Comparison of ENCODE assay signal across 20 cellular contexts in the genomic region with DNA sequence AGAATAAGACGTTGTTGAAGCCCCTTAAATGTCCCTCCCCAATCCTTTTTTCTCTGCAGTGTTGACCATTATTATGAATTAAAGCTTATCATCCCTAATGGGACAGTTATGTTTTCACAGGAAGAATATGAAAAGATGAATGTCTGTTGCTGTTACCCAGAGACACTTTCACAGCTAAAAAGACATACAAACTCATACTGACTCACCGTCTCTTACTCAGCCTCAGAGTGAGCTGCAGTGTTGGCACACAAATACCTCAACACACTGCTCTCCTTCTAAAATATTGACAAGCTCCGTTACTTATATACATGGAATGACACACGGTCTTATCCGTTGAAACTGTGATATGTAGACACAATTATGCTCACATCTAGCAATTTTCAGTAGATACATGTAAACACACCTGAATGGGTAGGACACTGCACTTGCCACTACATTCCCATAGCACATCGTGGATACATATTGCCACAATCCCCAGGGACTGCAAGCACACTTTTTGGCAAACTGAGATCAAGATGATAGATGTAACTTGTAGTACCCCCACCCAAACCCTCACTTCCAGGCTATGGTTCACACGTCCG. TPM values are rescaled to one million over a fixed set of nuclear protein-coding genes. Genes with fewer than 3 reads are reported as not detected.
DNase-seq lines count a peak whose midpoint lies in the region; ATAC-seq and TF ChIP-seq lines count a peak whose summit lies in the region.
"Had no signal": no experiment of that assay in that cellular context is flagged by ENCODE, and none has a peak within 500 bp of the region (broad histone marks: within the 10 kb centered on the region; RNA-seq: fewer than 3 reads in every experiment).

No MANE protein-coding gene starts in this region.

- H3K9me2 ChIP-seq in PC-3 (replicated peaks; ENCODE audit: low read length): no peaks in the 10 kb centered on the region

- H3F3A ChIP-seq in PC-3 (ENCODE audit: low read length, unreplicated experiment): peaks cover 6% of the 10 kb centered on the region

- ATAC-seq in CD4-positive, CD25-positive, alpha-beta regulatory T cell (ENCODE audit: low read depth in 2 of 2): no peak
- peak; percentile 99 for ATAC-seq in PC-3
- no peak for ATAC-seq in HG03521 (IDR thresholded peaks at IDR 0.05; ENCODE audit: unreplicated experiment)
- ATAC-seq: body of pancreas, left lung had no signal

- H3K9me3 ChIP-seq in CD4-positive, CD25-positive, alpha-beta regulatory T cell (ENCODE audit: control insufficient read depth in 2 of 2, low read length in 2 of 2): no peaks in the 10 kb centered on the region
- H3K9me3 ChIP-seq in PC-3 (ENCODE audit: low read length): no peaks in the 10 kb centered on the region
- H3K9me3 ChIP-seq: body of pancreas, left lung had no signal

- no peak overlapping the region for H3K4me3 ChIP-seq in CD4-positive, CD25-positive, alpha-beta regulatory T cell (ENCODE audit: low read depth, low read length)
- H3K4me3 ChIP-seq in PC-3 (ENCODE audit: low read length): no peak overlapping the region
- no peak overlapping the region for H3K4me3 ChIP-seq in brain microvascular endothelial cell (ENCODE audit: low read depth, low read length)
- H3K4me3 ChIP-seq: body of pancreas, hepatocyte, left lung had no signal

- no peaks in the 10 kb centered on the region for H3K27me3 ChIP-seq in CD4-positive, CD25-positive, alpha-beta regulatory T cell (ENCODE audit: control insufficient read depth, insufficient read depth, low read length)
- H3K27me3 ChIP-seq in PC-3 (ENCODE audit: low read length) (no peaks in the 10 kb centered on the region), brain microvascular endothelial cell (replicated peaks) (no peaks in the 10 kb centered on the region)
- H3K27me3 ChIP-seq: body of pancreas, hepatocyte, left lung had no signal

- peaks cover 0 to 6% (median 3%) of the 10 kb centered on the region in 4 donors for H3K4me1 Mint-ChIP-seq in CD4-positive, CD25-positive, alpha-beta regulatory T cell

- BruUV-seq in PC-3 (replicated peaks; lab: Mats Ljungman, UMichigan): no TSS peak

- TF ChIP-seq CTCF in PC-3 (conservative IDR thresholded peaks at IDR 0.05; ENCODE audit: low read depth, low read length): no peak
- no peak for TF ChIP-seq CTCF in brain microvascular endothelial cell (IDR thresholded peaks at IDR 0.05; ENCODE audit: low read depth, low read length, missing control alignments)

- no peaks in the 10 kb centered on the region for H3K79me2 ChIP-seq in PC-3 (ENCODE audit: low read length)
- H3K79me2 ChIP-seq: hepatocyte had no signal

- H2AFZ ChIP-seq in PC-3 (ENCODE audit: low read length): no peak overlapping the region
- H2AFZ ChIP-seq: hepatocyte had no signal

- POLR2A ChIA-PET in PC-3 (lab: Charles Lee; ENCODE audit: unreplicated experiment): interaction anchor here (0.5 to 1.3 kb wide), 8 partner anchors 12 to 362 kb away, joined by 3 to 7 read pairs (median 4); partner anchors contain the start of genes DDX39B, HSPA1A, HSPA1L and MSH5

- DNase-seq in CD4-positive, CD25-positive, alpha-beta regulatory T cell: no peak
- peak; percentile 84 for DNase-seq in PC-3
- peak; percentile 85 for DNase-seq in brain microvascular endothelial cell
- peak; percentile 69 for DNase-seq in kidney tubule cell (ENCODE audit: low spot score)
- no peak for DNase-seq in NCI-H1930 (lab: John Stamatoyannopoulos, UW)
- no peak for DNase-seq in NK-92 treated with Interleukin-12 subunit alpha and Interleukin-12 subunit beta, amount 100 ng/mL, for 24 hours (lab: John Stamatoyannopoulos, UW)
- DNase-seq in GF-D8 (lab: John Stamatoyannopoulos, UW): no peak
- DNase-seq: activated CD4-positive, alpha-beta T cell treated with anti-CD3 and anti-CD28 coated beads, Interleukin-2, amount 50 U/mL, for 48 hours; body of pancreas; endodermal cell; GOT3; KBM-7; left lung; NCI-H187 treated with DMSO at 0.1 percent for 48 hours; NCI-H69; Right ventricle myocardium superior; T1000 had no signal

- in situ Hi-C loops in brain microvascular endothelial cell (cut with HindIII; ENCODE audit: low pct_ligation_motif_present, low sequenced_read_pairs): no loop called here

- H3K27ac Mint-ChIP-seq in CD4-positive, CD25-positive, alpha-beta regulatory T cell: peak overlapping the region in 2 of 3 donors; percentile 53 to 54
- H3K27ac Mint-ChIP-seq: endodermal cell had no signal

- no peaks in the 10 kb centered on the region for H3K4me1 ChIP-seq in CD4-positive, CD25-positive, alpha-beta regulatory T cell (ENCODE audit: control insufficient read depth, insufficient read depth, low read length, poor library complexity, severe bottlenecking)
- H3K4me1 ChIP-seq in PC-3 (ENCODE audit: insufficient read depth, low read length): peaks cover 16% of the 10 kb centered on the region
- H3K4me1 ChIP-seq: body of pancreas, left lung had no signal

- H3K4me2 ChIP-seq in PC-3 (ENCODE audit: low read length): peak overlapping the region; percentile 48
- H3K4me2 ChIP-seq: hepatocyte had no signal

- no peaks in the 10 kb centered on the region for H4K20me1 ChIP-seq in PC-3 (ENCODE audit: low read length)

- no peak overlapping the region for H3K9ac ChIP-seq in PC-3 (ENCODE audit: low read length)

- no peaks in the 10 kb centered on the region for H3K36me3 Mint-ChIP-seq in CD4-positive, CD25-positive, alpha-beta regulatory T cell

- H3K36me3 ChIP-seq in CD4-positive, CD25-positive, alpha-beta regulatory T cell (ENCODE audit: control insufficient read depth, insufficient read depth, low read length): no peaks in the 10 kb centered on the region
- no peaks in the 10 kb centered on the region for H3K36me3 ChIP-seq in PC-3 (ENCODE audit: low read depth, low read length)
- no peaks in the 10 kb centered on the region for H3K36me3 ChIP-seq in brain microvascular endothelial cell (replicated peaks)
- H3K36me3 ChIP-seq: left lung had no signal

- no peaks in the 10 kb centered on the region for H3K27me3 Mint-ChIP-seq in CD4-positive, CD25-positive, alpha-beta regulatory T cell

- no peaks in the 10 kb centered on the region for H3K9me3 Mint-ChIP-seq in CD4-positive, CD25-positive, alpha-beta regulatory T cell
- H3K9me3 Mint-ChIP-seq: endodermal cell had no signal

- H3K27ac ChIP-seq in CD4-positive, CD25-positive, alpha-beta regulatory T cell (ENCODE audit: insufficient read depth, low read length, poor library complexity, severe bottlenecking): no peak overlapping the region
- H3K27ac ChIP-seq in PC-3 (ENCODE audit: low read length) (peak overlapping the region; percentile 62), brain microvascular endothelial cell (peak overlapping the region; percentile 77)
- H3K27ac ChIP-seq: body of pancreas, hepatocyte, left lung had no signal

- H3K4me3 Mint-ChIP-seq in CD4-positive, CD25-positive, alpha-beta regulatory T cell: no peak overlapping the region
- H3K4me3 Mint-ChIP-seq: endodermal cell had no signal

- intact Hi-C loops in PC-3 (cut with micrococcal nuclease): no loop called here

- CTCF ChIA-PET in PC-3 (lab: Charles Lee): interaction anchor here (0.6 to 0.9 kb wide), 5 partner anchors 13 to 671 kb away, joined by 3 to 6 read pairs (median 4); partner anchors contain the start of gene MSH5

RNA-seq across cellular contexts. Expression of gene SAPCD1, which starts 9.6 kb away (rescaled TPM):
- total RNA-seq in CD4-positive, CD25-positive, alpha-beta regulatory T cell: 2.3 TPM
- polyA plus RNA-seq in CD4-positive, CD25-positive, alpha-beta regulatory T cell: not detected
- total RNA-seq in PC-3 (2014; rRNA removed): 4.2 and 6.0 TPM in 2 replicates
- total RNA-seq: myocyte had no signal

RNA-seq across cellular contexts. Expression of gene MSH5, which starts 13.0 kb away (rescaled TPM):
- 17.4 TPM for total RNA-seq in CD4-positive, CD25-positive, alpha-beta regulatory T cell
- 1 to 10 TPM; 1.2 to 3.3 (median 1.3) TPM for polyA plus RNA-seq in CD4-positive, CD25-positive, alpha-beta regulatory T cell
- 22.7 and 23.0 TPM in 2 replicates for total RNA-seq in PC-3 (2014; rRNA removed)

RNA-seq across cellular contexts. Expression of gene CLIC1, which starts 16.5 kb away (rescaled TPM):
- total RNA-seq in CD4-positive, CD25-positive, alpha-beta regulatory T cell: 192 TPM
- 100 to 1,000 TPM; 481 to 771 (median 621) TPM for polyA plus RNA-seq in CD4-positive, CD25-positive, alpha-beta regulatory T cell
- total RNA-seq in PC-3 (2014; rRNA removed): 708 and 743 TPM in 2 replicates

RNA-seq across cellular contexts. Expression of gene DDAH2, which starts 23.7 kb away (rescaled TPM):
- 13.6 TPM for total RNA-seq in CD4-positive, CD25-positive, alpha-beta regulatory T cell
- 10 to 100 TPM; 16.0 to 19.8 (median 17.7) TPM for polyA plus RNA-seq in CD4-positive, CD25-positive, alpha-beta regulatory T cell
- 65.5 and 71.6 TPM in 2 replicates for total RNA-seq in PC-3 (2014; rRNA removed)

RNA-seq across cellular contexts. Expression of gene VWA7, which starts 24.3 kb away (rescaled TPM):
- 6.8 TPM for total RNA-seq in CD4-positive, CD25-positive, alpha-beta regulatory T cell
- polyA plus RNA-seq in CD4-positive, CD25-positive, alpha-beta regulatory T cell: 1 to 10 TPM in 3 of 4 donors, under 1 TPM in 1; 0.91 to 1.2 (median 1.2) TPM
- total RNA-seq in PC-3 (2014; rRNA removed): 0.98 and 1.9 TPM in 2 replicates
- total RNA-seq: myocyte had no signal

Comparison
In these comparisons a context has a peak if more than half of its experiments do, and no peak if none do; other contexts are left out.
1. DNase-seq: peak in PC-3 (single experiment), brain microvascular endothelial cell (single experiment) and kidney tubule cell (single experiment); none in CD4-positive, CD25-positive, alpha-beta regulatory T cell (0 of 3), NCI-H1930 (0 of 2), NK-92 treated with Interleukin-12 subunit alpha and Interleukin-12 subunit beta, amount 100 ng/mL, for 24 hours (single experiment) and GF-D8 (single experiment).